In the genomic region with DNA sequence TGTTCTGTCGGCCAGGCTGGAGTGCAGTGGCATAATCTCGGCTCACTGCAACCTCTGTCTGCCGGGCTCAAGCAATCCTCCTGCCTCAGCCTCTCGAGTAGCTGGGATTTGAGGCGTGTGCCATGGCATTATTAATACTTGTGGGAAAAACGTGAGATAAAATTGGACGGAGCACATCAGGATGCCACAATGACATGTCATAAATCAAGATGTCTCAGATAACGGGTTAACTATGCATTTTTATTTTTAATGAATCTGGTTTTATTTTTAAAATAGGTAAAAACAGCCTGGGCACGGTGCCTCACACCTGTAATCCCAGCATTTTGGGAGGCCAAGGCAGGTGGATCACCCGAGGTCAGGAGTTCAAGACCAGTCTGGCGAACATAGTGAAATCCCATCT, we compare ENCODE assay signal across 8 cellular contexts.
"Had no signal": no experiment of that assay in that cellular context is flagged by ENCODE, and none has a peak within 500 bp of the region (broad histone marks: within the 10 kb centered on the region; RNA-seq: fewer than 3 reads in every experiment).

No MANE protein-coding gene starts in this region.

- H3K4me3 ChIP-seq: GM12878 had no signal

- DNase-seq: GDM1, GF-D8 had no signal

- ATAC-seq: GM12878 had no signal

- FAIRE-seq: G401.6, GM12878, GM12891, GM12892, GM18507, GM19239 had no signal
